ENCODE assay signal across 30 cellular contexts in the genomic region with DNA sequence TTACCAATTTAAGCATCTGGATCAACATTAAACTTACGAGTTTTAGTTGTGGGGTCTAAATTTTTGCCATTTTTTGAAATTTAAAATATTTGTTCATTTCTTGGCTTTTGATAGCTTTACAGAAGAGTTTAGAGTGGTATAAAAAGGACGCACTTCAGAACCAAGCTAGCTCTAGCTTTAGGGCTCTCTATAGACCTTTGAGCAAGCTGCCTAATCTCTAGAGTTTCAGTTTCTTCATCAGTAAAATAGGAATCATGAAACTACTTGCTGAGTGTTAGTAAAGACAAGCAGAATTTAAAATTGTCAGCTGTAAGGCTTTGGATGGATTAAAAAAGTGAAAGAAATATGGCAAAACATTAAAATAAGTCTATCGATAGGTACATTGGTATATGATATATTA.
"Had no signal": no experiment of that assay in that cellular context is flagged by ENCODE, and none has a peak within 500 bp of the region (broad histone marks: within the 10 kb centered on the region; RNA-seq: fewer than 3 reads in every experiment).

No MANE protein-coding gene starts in this region.

- H3K4me1 ChIP-seq: ascending aorta, body of pancreas, breast epithelium had no signal

- H3K4me3 ChIP-seq: adrenal gland, ascending aorta, body of pancreas, breast epithelium, cardiac muscle cell had no signal

- H3K36me3 ChIP-seq: adrenal gland, ascending aorta, brain microvascular endothelial cell, cardiac muscle cell had no signal

- H3K27me3 ChIP-seq: adrenal gland, ascending aorta, body of pancreas, brain microvascular endothelial cell, breast epithelium, cardiac muscle cell had no signal

- H3K9me3 ChIP-seq: adrenal gland, ascending aorta, body of pancreas, breast epithelium had no signal

- H3K27ac ChIP-seq: adrenal gland, ascending aorta, body of pancreas, brain microvascular endothelial cell, breast epithelium, cardiac muscle cell had no signal

- ATAC-seq: activated naive CD4-positive, alpha-beta T cell treated with anti-CD3 and anti-CD28 coated beads, Interleukin-2, amount 50 U/mL, for 72 hours; activated naive CD8-positive, alpha-beta T cell treated with anti-CD3 and anti-CD28 coated beads, Interleukin-2, amount 50 U/mL, for 24 hours; activated T-cell treated with anti-CD3 and anti-CD28 coated beads, Interleukin-2, amount 50 U/mL, for 4 hours; activated T-cell treated with anti-CD3 and anti-CD28 coated beads, Interleukin-2, amount 50 U/mL, for 72 hours; activated T-helper 17 cell treated with anti-CD3 and anti-CD28 coated beads, Interleukin-2, amount 50 U/mL, for 72 hours; body of pancreas had no signal

- DNase-seq: activated effector memory CD4-positive, alpha-beta T cell treated with anti-CD3 and anti-CD28 coated beads, Interleukin-2, amount 50 U/mL, for 16 hours; activated effector memory CD4-positive, alpha-beta T cell treated with Interleukin-2 at 50 U/mL for 16 hours; activated gamma-delta T cell; activated gamma-delta T cell treated with Interleukin-2 at 50 U/mL for 16 hours; activated naive CD4-positive, alpha-beta T cell; activated naive CD4-positive, alpha-beta T cell treated with anti-CD3 and anti-CD28 coated beads for 36 hours; activated naive CD4-positive, alpha-beta T cell treated with anti-CD3 and anti-CD28 coated beads, Interleukin-2, amount 10 ng/mL, durations not matched to agents 7 days and 5 days; activated naive CD4-positive, alpha-beta T cell treated with anti-CD3 and anti-CD28 coated beads, Interleukin-2, amount 50 U/mL, for 16 hours; activated naive CD4-positive, alpha-beta T cell treated with Interleukin-2 at 50 U/mL for 16 hours; activated naive CD8-positive, alpha-beta T cell treated with anti-CD3 and anti-CD28 coated beads for 36 hours; activated naive CD8-positive, alpha-beta T cell treated with anti-CD3 and anti-CD28 coated beads, Interleukin-2, amount 10 ng/mL, durations not matched to agents 7 days and 5 days; activated naive CD8-positive, alpha-beta T cell treated with anti-CD3 and anti-CD28 coated beads, Interleukin-2, amount 50 U/mL, for 24 hours; activated T-cell treated with anti-CD3 and anti-CD28 coated beads, Interleukin-2, amount 50 U/mL, for 4 hours; activated T-cell treated with anti-CD3 and anti-CD28 coated beads, Interleukin-2, amount 50 U/mL, for 48 hours; activated T-cell treated with anti-CD3 and anti-CD28 coated beads, Interleukin-2, amount 50 U/mL, for 72 hours; adrenal gland; amniotic stem cell; amygdala; anterior cingulate cortex; aorta; body of pancreas; brain microvascular endothelial cell; caudate nucleus; central memory CD4-positive, alpha-beta T cell; cerebellar nuclear complex had no signal
